In genomic region chr10:77441541-77442175, GRCh38 we compare ENCODE assay signal across 28 cellular contexts.
DNase-seq lines count a peak whose midpoint lies in the region; ATAC-seq and TF ChIP-seq lines count a peak whose summit lies in the region.
"Had no signal": no experiment of that assay in that cellular context is flagged by ENCODE, and none has a peak within 500 bp of the region (broad histone marks: within the 10 kb centered on the region; RNA-seq: fewer than 3 reads in every experiment).

No MANE protein-coding gene starts in this region.

- H3K4me3 Mint-ChIP-seq in activated T-cell treated with anti-CD3 and anti-CD28 coated beads, Interleukin-2, amount 50 U/mL, for 72 hours: no peak overlapping the region
- H3K4me3 Mint-ChIP-seq: activated CD4-positive, alpha-beta T cell treated with anti-CD3 and anti-CD28 coated beads, Interleukin-2, amount 10 ng/mL, durations not matched to agents 7 days and 5 days; activated naive CD4-positive, alpha-beta T cell treated with anti-CD3 and anti-CD28 coated beads for 36 hours; effector memory CD8-positive, alpha-beta T cell; mesothelial cell of epicardium; naive thymus-derived CD8-positive, alpha-beta T cell; stimulated activated effector memory CD8-positive, alpha-beta T cell treated with anti-CD3 and anti-CD28 coated beads, Interleukin-12 subunit alpha, Interleukin-12 subunit beta, amount 100 ng/mL, for 72 hours had no signal

- H3K9me3 Mint-ChIP-seq in activated T-cell treated with anti-CD3 and anti-CD28 coated beads, Interleukin-2, amount 50 U/mL, for 72 hours: no peaks in the 10 kb centered on the region
- H3K9me3 Mint-ChIP-seq: activated CD4-positive, alpha-beta T cell treated with anti-CD3 and anti-CD28 coated beads, Interleukin-2, amount 10 ng/mL, durations not matched to agents 7 days and 5 days; activated naive CD4-positive, alpha-beta T cell treated with anti-CD3 and anti-CD28 coated beads for 36 hours; effector memory CD8-positive, alpha-beta T cell; mesothelial cell of epicardium; naive thymus-derived CD8-positive, alpha-beta T cell; stimulated activated effector memory CD8-positive, alpha-beta T cell treated with anti-CD3 and anti-CD28 coated beads, Interleukin-12 subunit alpha, Interleukin-12 subunit beta, amount 100 ng/mL, for 72 hours had no signal

- no peaks in the 10 kb centered on the region for H3K9me3 ChIP-seq in BLaER1 treated with 17β-estradiol and CSF1 and Interleukin-3, amounts not matched to agents 10 nM and 100 nM (replicated peaks in 1 of 11)
- no peaks in the 10 kb centered on the region for H3K9me3 ChIP-seq in esophagus squamous epithelium
- H3K9me3 ChIP-seq: colonic mucosa, gastrocnemius medialis, left ventricle myocardium inferior, ovary, spleen, suprapubic skin, vagina had no signal

- intact Hi-C loops in esophagus squamous epithelium (cut with DNase I): no loop called here

- peaks cover 0 to 14% (median 9%) of the 10 kb centered on the region in 10 experiments; a peak in 11 of 20 replicates for H3K4me1 ChIP-seq in BLaER1 treated with 17β-estradiol and CSF1 and Interleukin-3, amounts not matched to agents 10 nM and 100 nM
- peaks cover 0 to 14% (median 0%) of the 10 kb centered on the region in 3 donors for H3K4me1 ChIP-seq in esophagus squamous epithelium
- H3K4me1 ChIP-seq: colonic mucosa, left ventricle myocardium inferior, spleen, suprapubic skin had no signal

- no peak overlapping the region for H3K4me3 ChIP-seq in BLaER1 treated with 17β-estradiol and CSF1 and Interleukin-3, amounts not matched to agents 10 nM and 100 nM
- H3K4me3 ChIP-seq in esophagus squamous epithelium: no peak overlapping the region
- H3K4me3 ChIP-seq: colonic mucosa, gastrocnemius medialis, left ventricle myocardium inferior, ovary, spleen, suprapubic skin, vagina had no signal

- H4K20me1 ChIP-seq in BLaER1 treated with 17β-estradiol and CSF1 and Interleukin-3, amounts not matched to agents 10 nM and 100 nM: peaks cover 0 to 87% (median 0%) of the 10 kb centered on the region in 11 experiments; a peak in 2 of 22 replicates

- peak overlapping the region in 8 of 11 experiments; percentile 22 to 73 (median 45); a peak in 15 of 22 replicates for H3K4me2 ChIP-seq in BLaER1 treated with 17β-estradiol and CSF1 and Interleukin-3, amounts not matched to agents 10 nM and 100 nM

- H3K36me3 Mint-ChIP-seq in activated T-cell treated with anti-CD3 and anti-CD28 coated beads, Interleukin-2, amount 50 U/mL, for 72 hours (ENCODE audit: insufficient read depth in 2 of 2): no peaks in the 10 kb centered on the region
- H3K36me3 Mint-ChIP-seq: mesothelial cell of epicardium; naive thymus-derived CD8-positive, alpha-beta T cell; stimulated activated effector memory CD8-positive, alpha-beta T cell treated with anti-CD3 and anti-CD28 coated beads, Interleukin-12 subunit alpha, Interleukin-12 subunit beta, amount 100 ng/mL, for 72 hours had no signal

- no peak for TF ChIP-seq POLR2A in esophagus squamous epithelium (IDR thresholded peaks at IDR 0.05)

- H3K4me1 Mint-ChIP-seq in activated T-cell treated with anti-CD3 and anti-CD28 coated beads, Interleukin-2, amount 50 U/mL, for 72 hours (ENCODE audit: low read depth): no peaks in the 10 kb centered on the region
- H3K4me1 Mint-ChIP-seq: activated CD4-positive, alpha-beta T cell treated with anti-CD3 and anti-CD28 coated beads, Interleukin-2, amount 10 ng/mL, durations not matched to agents 7 days and 5 days; naive thymus-derived CD8-positive, alpha-beta T cell; stimulated activated effector memory CD8-positive, alpha-beta T cell treated with anti-CD3 and anti-CD28 coated beads, Interleukin-12 subunit alpha, Interleukin-12 subunit beta, amount 100 ng/mL, for 72 hours had no signal

- no peaks in the 10 kb centered on the region for H3K36me3 ChIP-seq in BLaER1 treated with 17β-estradiol and CSF1 and Interleukin-3, amounts not matched to agents 10 nM and 100 nM
- H3K36me3 ChIP-seq in esophagus squamous epithelium: no peaks in the 10 kb centered on the region
- H3K36me3 ChIP-seq: colonic mucosa, gastrocnemius medialis, left ventricle myocardium inferior, ovary, spleen, suprapubic skin, vagina had no signal

- no peak overlapping the region for H3K9ac ChIP-seq in BLaER1 treated with 17β-estradiol and CSF1 and Interleukin-3, amounts not matched to agents 10 nM and 100 nM

- no peaks in the 10 kb centered on the region; a peak in 1 of 22 replicates for H3K27me3 ChIP-seq in BLaER1 treated with 17β-estradiol and CSF1 and Interleukin-3, amounts not matched to agents 10 nM and 100 nM
- peaks cover 0 to 3% (median 0%) of the 10 kb centered on the region in 4 donors for H3K27me3 ChIP-seq in esophagus squamous epithelium
- H3K27me3 ChIP-seq: colonic mucosa, gastrocnemius medialis, ovary, vagina had no signal

- no peak overlapping the region for H3K27ac ChIP-seq in BLaER1 treated with 17β-estradiol and CSF1 and Interleukin-3, amounts not matched to agents 10 nM and 100 nM
- H3K27ac ChIP-seq in esophagus squamous epithelium: peak overlapping the region in 3 of 4 donors; percentile 22 to 49 (median 38)
- H3K27ac ChIP-seq: colonic mucosa, gastrocnemius medialis, left ventricle myocardium inferior, ovary, spleen, suprapubic skin, vagina had no signal

- DNase-seq in DMS 273 treated with DMSO at 0.1 percent for 48 hours (lab: John Stamatoyannopoulos, UW) (peak; percentile 4), NCI-H446 treated with DMSO at 0.1 percent for 48 hours (lab: John Stamatoyannopoulos, UW) (peak; percentile 72), esophagus squamous epithelium (lab: John Stamatoyannopoulos, UW) (no peak), cortex of kidney (lab: John Stamatoyannopoulos, UW) (no peak), NCI-H774 (lab: John Stamatoyannopoulos, UW) (no peak)
- no peak for DNase-seq in activated T-cell treated with anti-CD3 and anti-CD28 coated beads, Interleukin-2, amount 50 U/mL, for 72 hours
- DNase-seq: activated CD4-positive, alpha-beta T cell treated with anti-CD3 and anti-CD28 coated beads, Interleukin-2, amount 10 ng/mL, durations not matched to agents 7 days and 5 days; activated naive CD4-positive, alpha-beta T cell treated with anti-CD3 and anti-CD28 coated beads for 36 hours; C1 segment of cervical spinal cord; colonic mucosa; effector memory CD8-positive, alpha-beta T cell; gastrocnemius medialis; Karpas-422; left ventricle myocardium inferior; naive thymus-derived CD8-positive, alpha-beta T cell; NCI-H1930; NCI-H526 treated with DMSO at 0.1 percent for 48 hours; OCI-M1; ovary; spleen; stimulated activated CD4-positive, alpha-beta T cell treated with anti-CD3 and anti-CD28 coated beads, Interleukin-2, amount 100 ng/mL, for 48 hours had no signal

- no peak overlapping the region for H3K27ac Mint-ChIP-seq in activated T-cell treated with anti-CD3 and anti-CD28 coated beads, Interleukin-2, amount 50 U/mL, for 72 hours
- H3K27ac Mint-ChIP-seq: activated CD4-positive, alpha-beta T cell treated with anti-CD3 and anti-CD28 coated beads, Interleukin-2, amount 10 ng/mL, durations not matched to agents 7 days and 5 days; activated naive CD4-positive, alpha-beta T cell treated with anti-CD3 and anti-CD28 coated beads for 36 hours; effector memory CD8-positive, alpha-beta T cell; mesothelial cell of epicardium; naive thymus-derived CD8-positive, alpha-beta T cell; stimulated activated effector memory CD8-positive, alpha-beta T cell treated with anti-CD3 and anti-CD28 coated beads, Interleukin-12 subunit alpha, Interleukin-12 subunit beta, amount 100 ng/mL, for 72 hours had no signal

- no peak for ATAC-seq in HG02970 (IDR thresholded peaks at IDR 0.05; ENCODE audit: low FRiP score, unreplicated experiment)
- no peak for ATAC-seq in activated T-cell treated with anti-CD3 and anti-CD28 coated beads, Interleukin-2, amount 50 U/mL, for 72 hours (replicated peaks in 1 of 2)
- ATAC-seq: effector memory CD8-positive, alpha-beta T cell; gastrocnemius medialis; naive thymus-derived CD8-positive, alpha-beta T cell; SK-N-SH treated with all-trans-retinoic acid at 6 μM for 48 hours; stimulated activated effector memory CD8-positive, alpha-beta T cell treated with anti-CD3 and anti-CD28 coated beads, Interleukin-12 subunit alpha, Interleukin-12 subunit beta, amount 100 ng/mL, for 72 hours had no signal

- 61 to 82% methylated on average over 7 of the region's 7 CpGs for WGBS in esophagus squamous epithelium, 2 donors

- H3K27me3 Mint-ChIP-seq in activated T-cell treated with anti-CD3 and anti-CD28 coated beads, Interleukin-2, amount 50 U/mL, for 72 hours (ENCODE audit: low read depth): no peaks in the 10 kb centered on the region
- H3K27me3 Mint-ChIP-seq: activated CD4-positive, alpha-beta T cell treated with anti-CD3 and anti-CD28 coated beads, Interleukin-2, amount 10 ng/mL, durations not matched to agents 7 days and 5 days had no signal

- no peak for TF ChIP-seq CTCF in esophagus squamous epithelium (IDR thresholded peaks at IDR 0.05)

Comparison
In these comparisons a context has a peak if more than half of its experiments do, and no peak if none do; other contexts are left out.
1. H3K27ac ChIP-seq: peak in esophagus squamous epithelium (3 of 4); none in BLaER1 treated with 17β-estradiol and CSF1 and Interleukin-3, amounts not matched to agents 10 nM and 100 nM (0 of 11).
2. DNase-seq: peak in DMS 273 treated with DMSO at 0.1 percent for 48 hours (single experiment) and NCI-H446 treated with DMSO at 0.1 percent for 48 hours (single experiment); none in esophagus squamous epithelium (single experiment), cortex of kidney (single experiment), NCI-H774 (single experiment) and activated T-cell treated with anti-CD3 and anti-CD28 coated beads, Interleukin-2, amount 50 U/mL, for 72 hours (0 of 2).